In genomic region chr7:26369519-26370385, GRCh38 we compare ENCODE assay signal across 8 cellular contexts.
DNase-seq lines count a peak whose midpoint lies in the region; ATAC-seq and TF ChIP-seq lines count a peak whose summit lies in the region.

No MANE protein-coding gene starts in this region.

- DNase-seq in CD1c-positive myeloid dendritic cell (ENCODE audit: extremely low spot score) (peak; percentile 77), GM13976 (ENCODE audit: low spot score) (peak; percentile 42), NCI-H1694 (lab: John Stamatoyannopoulos, UW) (peak; percentile 65), epithelial cell of esophagus (ENCODE audit: low read depth) (peak; percentile 52)
- DNase-seq in natural killer cell treated with Interleukin-12 subunit alpha and Interleukin-12 subunit beta and Interleukin-15 and Interleukin-18, amount 100 ng/mL, for 72 hours (ENCODE audit: low spot score), result no peak

- no peak overlapping the region for H3K4me3 ChIP-seq in epithelial cell of esophagus (ENCODE audit: low read length)

- TF ChIP-seq CTCF in GM13976 (IDR thresholded peaks at IDR 0.05; ENCODE audit: borderline replicate concordance, control extremely low read depth, extremely low read depth, insufficient read depth, missing control alignments) (peak; percentile 70), epithelial cell of esophagus (IDR thresholded peaks at IDR 0.05; ENCODE audit: insufficient read depth, low read depth, low read length, missing control alignments) (peak; percentile 78)

- in situ Hi-C loops in GM13976 (cut with MboI; ENCODE audit: low sequenced_read_pairs, unreplicated experiment), result loop anchor here (5.0 to 10.0 kb wide), 4 partner anchors 165 to 785 kb away; partner anchors contain the start of genes CBX3, HNRNPA2B1, HOXA3 and HOXA7

- peak overlapping the region; percentile 40 for H3K4me3 Mint-ChIP-seq in T-helper 1 cell treated with Interleukin-12 subunit alpha and Interleukin-12 subunit beta and Interleukin-4 antibody, amounts not matched to agents 30 μg/mL and 1 μg/mL, for 36 hours
- peak overlapping the region; percentile 38 for H3K4me3 Mint-ChIP-seq in natural killer cell treated with Interleukin-12 subunit alpha and Interleukin-12 subunit beta and Interleukin-15 and Interleukin-18, amount 100 ng/mL, for 72 hours

- peak in 1 of 2 donors; percentile 70 for ATAC-seq in natural killer cell treated with Interleukin-12 subunit alpha and Interleukin-12 subunit beta and Interleukin-15 and Interleukin-18, amount 100 ng/mL, for 72 hours
- no peak for ATAC-seq in HG03159 (IDR thresholded peaks at IDR 0.05; ENCODE audit: unreplicated experiment)
- ATAC-seq in GM21515 (IDR thresholded peaks at IDR 0.05; ENCODE audit: unreplicated experiment), result no peak

- H3K27me3 Mint-ChIP-seq in T-helper 1 cell treated with Interleukin-12 subunit alpha and Interleukin-12 subunit beta and Interleukin-4 antibody, amounts not matched to agents 30 μg/mL and 1 μg/mL, for 36 hours (ENCODE audit: low read depth), result peaks cover 8% of the 10 kb centered on the region
- no peaks in the 10 kb centered on the region for H3K27me3 Mint-ChIP-seq in natural killer cell treated with Interleukin-12 subunit alpha and Interleukin-12 subunit beta and Interleukin-15 and Interleukin-18, amount 100 ng/mL, for 72 hours

- no peak overlapping the region for H3K27ac Mint-ChIP-seq in T-helper 1 cell treated with Interleukin-12 subunit alpha and Interleukin-12 subunit beta and Interleukin-4 antibody, amounts not matched to agents 30 μg/mL and 1 μg/mL, for 36 hours
- no peak overlapping the region for H3K27ac Mint-ChIP-seq in natural killer cell treated with Interleukin-12 subunit alpha and Interleukin-12 subunit beta and Interleukin-15 and Interleukin-18, amount 100 ng/mL, for 72 hours

- peaks cover 14% of the 10 kb centered on the region for H3K4me1 Mint-ChIP-seq in T-helper 1 cell treated with Interleukin-12 subunit alpha and Interleukin-12 subunit beta and Interleukin-4 antibody, amounts not matched to agents 30 μg/mL and 1 μg/mL, for 36 hours (ENCODE audit: low read depth)
- peaks cover 11 to 14% of the 10 kb centered on the region in 2 donors for H3K4me1 Mint-ChIP-seq in natural killer cell treated with Interleukin-12 subunit alpha and Interleukin-12 subunit beta and Interleukin-15 and Interleukin-18, amount 100 ng/mL, for 72 hours (ENCODE audit: low read depth in 2 of 2)

- H3K9me3 Mint-ChIP-seq in T-helper 1 cell treated with Interleukin-12 subunit alpha and Interleukin-12 subunit beta and Interleukin-4 antibody, amounts not matched to agents 30 μg/mL and 1 μg/mL, for 36 hours, result no peaks in the 10 kb centered on the region
- H3K9me3 Mint-ChIP-seq in natural killer cell treated with Interleukin-12 subunit alpha and Interleukin-12 subunit beta and Interleukin-15 and Interleukin-18, amount 100 ng/mL, for 72 hours, result no peaks in the 10 kb centered on the region

- peaks cover 24% of the 10 kb centered on the region for H3K36me3 Mint-ChIP-seq in T-helper 1 cell treated with Interleukin-12 subunit alpha and Interleukin-12 subunit beta and Interleukin-4 antibody, amounts not matched to agents 30 μg/mL and 1 μg/mL, for 36 hours (ENCODE audit: low read depth)
- H3K36me3 Mint-ChIP-seq in natural killer cell treated with Interleukin-12 subunit alpha and Interleukin-12 subunit beta and Interleukin-15 and Interleukin-18, amount 100 ng/mL, for 72 hours, result peaks cover 16% of the 10 kb centered on the region
